In the genomic region with DNA sequence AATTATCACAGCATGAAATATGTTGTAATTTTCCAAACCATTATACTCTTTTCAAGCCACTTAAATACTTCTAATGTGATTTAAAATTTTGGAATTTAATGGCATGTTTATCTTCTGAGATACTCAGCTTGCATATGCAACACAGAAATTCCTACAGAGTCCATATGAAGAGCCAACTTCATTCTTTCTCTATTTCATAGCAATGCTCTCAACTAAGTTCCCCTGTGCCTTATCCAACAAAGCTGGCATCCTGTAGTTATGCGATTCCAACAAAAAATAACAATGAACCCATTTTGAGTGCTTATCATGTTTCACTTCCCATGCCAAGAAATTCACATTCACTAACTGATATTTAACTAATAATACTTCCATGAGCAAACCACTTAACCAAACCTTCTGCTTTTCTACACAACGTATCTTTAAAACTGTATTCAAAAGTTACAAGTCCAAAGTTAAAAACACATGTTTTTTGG, we compare ENCODE assay signal across 18 cellular contexts.
DNase-seq lines count a peak whose midpoint lies in the region; ATAC-seq and TF ChIP-seq lines count a peak whose summit lies in the region.
"Had no signal": no experiment of that assay in that cellular context is flagged by ENCODE, and none has a peak within 500 bp of the region (broad histone marks: within the 10 kb centered on the region; RNA-seq: fewer than 3 reads in every experiment).

No MANE protein-coding gene starts in this region.

- peaks cover 26% of the 10 kb centered on the region for H3K36me3 Mint-ChIP-seq in HFFc6 (ENCODE audit: low read depth)
- H3K36me3 Mint-ChIP-seq in activated CD4-positive, alpha-beta T cell treated with anti-CD3 and anti-CD28 coated beads for 36 hours (ENCODE audit: low read depth), result no peaks in the 10 kb centered on the region
- H3K36me3 Mint-ChIP-seq: stimulated activated memory B cell treated with anti-CD40 and anti-IgM and Interleukin-4, amounts not matched to agents 10 μg/mL and 1 μg/mL and 100 μg/mL, for 72 hours had no signal

- H3K4me3 Mint-ChIP-seq in HFFc6, result no peak overlapping the region
- no peak overlapping the region for H3K4me3 Mint-ChIP-seq in activated CD4-positive, alpha-beta T cell treated with anti-CD3 and anti-CD28 coated beads for 36 hours
- H3K4me3 Mint-ChIP-seq: dendritic cell treated with granulocyte-macrophage colony-stimulating factor and Interleukin-4, amounts not matched to agents 40 ng/mL and 50 ng/mL, for 4 days; stimulated activated memory B cell treated with anti-CD40 and anti-IgM and Interleukin-4, amounts not matched to agents 10 μg/mL and 1 μg/mL and 100 μg/mL, for 72 hours had no signal

- no peaks in the 10 kb centered on the region for H3K9me3 ChIP-seq in adipocyte (ENCODE audit: control insufficient read depth, low read length)
- H3K9me3 ChIP-seq: mucosa of descending colon, neutrophil had no signal

- peak overlapping the region; percentile 44 for H3K9ac ChIP-seq in adipocyte (ENCODE audit: low read length)

- peaks cover 20% of the 10 kb centered on the region for H3K4me1 ChIP-seq in adipocyte (ENCODE audit: control insufficient read depth, insufficient read depth, low read length)

- no peaks in the 10 kb centered on the region for H3K36me3 ChIP-seq in adipocyte (ENCODE audit: control insufficient read depth, insufficient read depth, low read length, severe bottlenecking)
- H3K36me3 ChIP-seq: neutrophil had no signal

- DNase-seq in HFFc6 (no peak), adipocyte (ENCODE audit: low read depth) (peak; percentile 78), fibroblast of gingiva (ENCODE audit: low read depth) (peak; percentile 94), stromal cell of bone marrow (ENCODE audit: low read depth) (peak; percentile 65), coronary artery (ENCODE audit: low spot score) (no peak), GM19240 (ENCODE audit: insufficient read length, low spot score) (no peak)
- DNase-seq in activated CD4-positive, alpha-beta T cell treated with anti-CD3 and anti-CD28 coated beads for 36 hours, result no peak
- DNase-seq: activated CD4-positive, alpha-beta T cell treated with anti-CD3 and anti-CD28 coated beads, Interleukin-2, amount 50 U/mL, for 1 hour; amygdala; C1 segment of cervical spinal cord; glutamatergic neuron; left ventricle myocardium superior; mucosa of descending colon; NCI-H1092; NCI-H524 treated with DMSO at 0.1 percent for 48 hours had no signal

- peak overlapping the region in 1 of 2 donors; percentile 41 for H3K27ac ChIP-seq in coronary artery
- H3K27ac ChIP-seq: neutrophil had no signal

- no peaks in the 10 kb centered on the region for H3K27me3 Mint-ChIP-seq in HFFc6 (ENCODE audit: insufficient read depth)
- H3K27me3 Mint-ChIP-seq in activated CD4-positive, alpha-beta T cell treated with anti-CD3 and anti-CD28 coated beads for 36 hours, result no peaks in the 10 kb centered on the region
- H3K27me3 Mint-ChIP-seq: dendritic cell treated with granulocyte-macrophage colony-stimulating factor and Interleukin-4, amounts not matched to agents 40 ng/mL and 50 ng/mL, for 4 days; stimulated activated memory B cell treated with anti-CD40 and anti-IgM and Interleukin-4, amounts not matched to agents 10 μg/mL and 1 μg/mL and 100 μg/mL, for 72 hours had no signal

- H3K27ac Mint-ChIP-seq in HFFc6, result peak overlapping the region; percentile 79
- no peak overlapping the region for H3K27ac Mint-ChIP-seq in activated CD4-positive, alpha-beta T cell treated with anti-CD3 and anti-CD28 coated beads for 36 hours
- H3K27ac Mint-ChIP-seq: dendritic cell treated with granulocyte-macrophage colony-stimulating factor and Interleukin-4, amounts not matched to agents 40 ng/mL and 50 ng/mL, for 4 days; stimulated activated memory B cell treated with anti-CD40 and anti-IgM and Interleukin-4, amounts not matched to agents 10 μg/mL and 1 μg/mL and 100 μg/mL, for 72 hours had no signal

- no peak for ATAC-seq in activated CD4-positive, alpha-beta T cell treated with anti-CD3 and anti-CD28 coated beads for 36 hours
- ATAC-seq: left ventricle myocardium superior; mucosa of descending colon; stimulated activated memory B cell treated with anti-CD40 and anti-IgM and Interleukin-4, amounts not matched to agents 10 μg/mL and 1 μg/mL and 100 μg/mL, for 72 hours had no signal

- POLR2A ChIA-PET in activated CD4-positive, alpha-beta T cell treated with anti-CD3 and anti-CD28 coated beads for 36 hours (lab: Charles Lee), result no interaction called here

- peaks cover 26% of the 10 kb centered on the region for H3K4me1 Mint-ChIP-seq in HFFc6 (ENCODE audit: low read depth)
- no peaks in the 10 kb centered on the region for H3K4me1 Mint-ChIP-seq in activated CD4-positive, alpha-beta T cell treated with anti-CD3 and anti-CD28 coated beads for 36 hours
- H3K4me1 Mint-ChIP-seq: stimulated activated memory B cell treated with anti-CD40 and anti-IgM and Interleukin-4, amounts not matched to agents 10 μg/mL and 1 μg/mL and 100 μg/mL, for 72 hours had no signal

- TF ChIP-seq CTCF in HFFc6 (IDR thresholded peaks at IDR 0.05) (no peak), coronary artery (IDR thresholded peaks at IDR 0.05) (no peak)

- intact Hi-C loops in activated CD4-positive, alpha-beta T cell treated with anti-CD3 and anti-CD28 coated beads for 36 hours (cut with DNase I, micrococcal nuclease), result no loop called here

- H3K9me3 Mint-ChIP-seq in HFFc6, result peaks cover 6% of the 10 kb centered on the region; the same call in 1 of the 2 replicates
- peaks cover 8% of the 10 kb centered on the region for H3K9me3 Mint-ChIP-seq in activated CD4-positive, alpha-beta T cell treated with anti-CD3 and anti-CD28 coated beads for 36 hours (ENCODE audit: low read depth)
- H3K9me3 Mint-ChIP-seq: dendritic cell treated with granulocyte-macrophage colony-stimulating factor and Interleukin-4, amounts not matched to agents 40 ng/mL and 50 ng/mL, for 4 days had no signal

- CTCF ChIA-PET in activated CD4-positive, alpha-beta T cell treated with anti-CD3 and anti-CD28 coated beads for 36 hours (lab: Charles Lee), result no interaction called here

- no peak overlapping the region for H3K4me3 ChIP-seq in adipocyte (ENCODE audit: low read length)
- H3K4me3 ChIP-seq in coronary artery, result no peak overlapping the region
- H3K4me3 ChIP-seq: mucosa of descending colon had no signal

- H3K27me3 ChIP-seq in adipocyte (replicated peaks; ENCODE audit: control insufficient read depth, insufficient read depth, low read length), result no peaks in the 10 kb centered on the region
- H3K27me3 ChIP-seq: neutrophil had no signal

Comparison
In these comparisons a context has a peak if more than half of its experiments do, and no peak if none do; other contexts are left out.
1. DNase-seq: peak in adipocyte (single experiment), fibroblast of gingiva (single experiment) and stromal cell of bone marrow (single experiment); none in HFFc6 (single experiment), activated CD4-positive, alpha-beta T cell treated with anti-CD3 and anti-CD28 coated beads for 36 hours (single experiment), coronary artery (single experiment) and GM19240 (single experiment).